Comparison of ENCODE assay signal across 9 cellular contexts in genomic region chr2:176110975-176111663, GRCh38. TPM values are rescaled to one million over a fixed set of nuclear protein-coding genes. Genes with fewer than 3 reads are reported as not detected.
DNase-seq lines count a peak whose midpoint lies in the region; ATAC-seq and TF ChIP-seq lines count a peak whose summit lies in the region.
"Had no signal": no experiment of that assay in that cellular context is flagged by ENCODE, and none has a peak within 500 bp of the region (broad histone marks: within the 10 kb centered on the region; RNA-seq: fewer than 3 reads in every experiment).

No MANE protein-coding gene starts in this region.

- no peak for TF ChIP-seq EP300 in esophagus muscularis mucosa (IDR thresholded peaks at IDR 0.05)

- RAD21 ChIA-PET in HCT116 (lab: Charles Lee; ENCODE audit: low non-redundant PET in 1 of 2, low total read pairs in 2 of 2, uncharacterized antibody in 2 of 2, unreplicated experiment in 2 of 2), result no interaction called here

- H3K9me2 ChIP-seq in HCT116 (ENCODE audit: insufficient read depth), result no peaks in the 10 kb centered on the region

- TF ChIP-seq CTCF in HCT116 (IDR thresholded peaks at IDR 0.05 in 2 of 3, conservative IDR thresholded peaks at IDR 0.05 in 1 of 3; ENCODE audit: borderline replicate concordance in 1 of 3, insufficient read depth in 1 of 3, low read depth in 2 of 3, low read length in 2 of 3) (peak; percentile 73 to 88 (median 86)), OCI-LY3 (IDR thresholded peaks at IDR 0.05; ENCODE audit: low read depth, low read length) (peak; percentile 56), esophagus muscularis mucosa (IDR thresholded peaks at IDR 0.05) (peak in 2 of 3 experiments; percentile 29 to 47), spleen (IDR thresholded peaks at IDR 0.05 in 8 of 11, conservative IDR thresholded peaks at IDR 0.05 in 3 of 11) (peak in 7 of 11 experiments; percentile 33 to 52 (median 40))

- ATAC-seq in HCT116 (peak; percentile 82), HG03378 (IDR thresholded peaks at IDR 0.05; ENCODE audit: unreplicated experiment) (no peak)

- H3K27me3 ChIP-seq in HCT116 (ENCODE audit: insufficient read depth, low read length) (no peaks in the 10 kb centered on the region), OCI-LY3 (ENCODE audit: low read depth, low read length) (no peaks in the 10 kb centered on the region), esophagus muscularis mucosa (peaks cover 5 to 99% (median 93%) of the 10 kb centered on the region in 4 donors), spleen (replicated peaks in 1 of 7) (peaks cover 20 to 100% (median 97%) of the 10 kb centered on the region in 7 donors)

- TF ChIP-seq POLR2A in HCT116 (IDR thresholded peaks at IDR 0.05; ENCODE audit: borderline replicate concordance, extremely low read depth, insufficient read depth, insufficient read length), result no peak
- TF ChIP-seq POLR2A in esophagus muscularis mucosa (IDR thresholded peaks at IDR 0.05; ENCODE audit: low read depth), result no peak
- no peak for TF ChIP-seq POLR2A in spleen (IDR thresholded peaks at IDR 0.05)

- peaks cover 0 to 18% of the 10 kb centered on the region in 2 experiments; a peak in 1 of 4 replicates for H3K4me1 ChIP-seq in HCT116 (ENCODE audit: control insufficient read depth in 1 of 2, insufficient read depth in 2 of 2, low read length in 2 of 2)
- H3K4me1 ChIP-seq in OCI-LY3 (ENCODE audit: low read length), result peaks cover 20% of the 10 kb centered on the region
- H3K4me1 ChIP-seq in esophagus muscularis mucosa, result peaks cover 16 to 44% (median 38%) of the 10 kb centered on the region in 4 donors
- peaks cover 10 to 43% (median 25%) of the 10 kb centered on the region in 6 donors for H3K4me1 ChIP-seq in spleen

- H3K27ac ChIP-seq in HCT116 (ENCODE audit: low read depth, low read length) (no peak overlapping the region), OCI-LY3 (ENCODE audit: low read length) (no peak overlapping the region), esophagus muscularis mucosa (replicated peaks in 1 of 4) (no peak overlapping the region), spleen (no peak overlapping the region), substantia nigra (ENCODE audit: low read depth, low read length, poor library complexity, severe bottlenecking) (no peak overlapping the region)

- intact Hi-C loops in HCT116 (cut with micrococcal nuclease), result no loop called here
- intact Hi-C loops in esophagus muscularis mucosa (cut with DNase I), result no loop called here
- intact Hi-C loops in spleen (cut with DNase I; ENCODE audit: low total_unique reads), result loop anchor here (10.0 kb wide), 1 partner anchor 704 kb away; no protein-coding TSS in a partner anchor

- H3K9me3 ChIP-seq in HCT116 (ENCODE audit: control insufficient read depth in 1 of 2, insufficient read depth in 1 of 2, low read depth in 1 of 2, low read length in 2 of 2), result no peaks in the 10 kb centered on the region
- no peaks in the 10 kb centered on the region for H3K9me3 ChIP-seq in OCI-LY3 (ENCODE audit: insufficient read depth, low read length)
- H3K9me3 ChIP-seq in esophagus muscularis mucosa, result no peaks in the 10 kb centered on the region
- H3K9me3 ChIP-seq in spleen, result peaks cover 0 to 5% (median 0%) of the 10 kb centered on the region in 8 donors

- 8% methylated on average over 20 of the region's 20 CpGs for WGBS in esophagus muscularis mucosa
- WGBS in spleen, 5 donors, result 7 to 10% (median 7%) methylated on average over 20 of the region's 20 CpGs

- H3K4me3 ChIP-seq in HCT116 (replicated peaks in 1 of 2; ENCODE audit: low read depth in 1 of 2, low read length in 2 of 2) (no peak overlapping the region), OCI-LY3 (ENCODE audit: low read length) (peak overlapping the region; percentile 61), esophagus muscularis mucosa (no peak overlapping the region), spleen (no peak overlapping the region)

- BruUV-seq in HCT116 (replicated peaks; lab: Mats Ljungman, UMichigan), result no TSS peak

- CTCF ChIA-PET in HCT116 (lab: Charles Lee), result interaction anchor here (0.6 to 2.2 kb wide), 9 partner anchors 9 to 543 kb away, joined by 3 to 11 read pairs (median 7); no protein-coding TSS in a partner anchor

- H3K4me2 ChIP-seq in HCT116 (ENCODE audit: low read length), result peak overlapping the region; percentile 37
- peak overlapping the region; percentile 59 for H3K4me2 ChIP-seq in OCI-LY3 (ENCODE audit: low read length)

- POLR2A ChIA-PET in HCT116 (lab: Charles Lee), result no interaction called here

- peak overlapping the region; percentile 88 for H2AFZ ChIP-seq in HCT116 (ENCODE audit: low read depth, low read length, poor library complexity, severe bottlenecking)
- H2AFZ ChIP-seq in OCI-LY3 (ENCODE audit: low read depth, low read length), result peak overlapping the region; percentile 34; the same call in 1 of the 2 replicates

- H3K36me3 ChIP-seq in HCT116 (ENCODE audit: control insufficient read depth in 1 of 2, insufficient read depth in 2 of 2, low read length in 2 of 2), result no peaks in the 10 kb centered on the region
- no peaks in the 10 kb centered on the region for H3K36me3 ChIP-seq in OCI-LY3 (replicated peaks; ENCODE audit: low read depth, low read length)
- no peaks in the 10 kb centered on the region for H3K36me3 ChIP-seq in esophagus muscularis mucosa
- no peaks in the 10 kb centered on the region for H3K36me3 ChIP-seq in spleen

- peak; percentile 60 for TF ChIP-seq RAD21 in HCT116 (IDR thresholded peaks at IDR 0.05; ENCODE audit: low read depth)

- H3K79me2 ChIP-seq in HCT116 (ENCODE audit: insufficient read depth, low read length), result no peaks in the 10 kb centered on the region
- H3K79me2 ChIP-seq in OCI-LY3 (ENCODE audit: low read length), result no peaks in the 10 kb centered on the region

- peak; percentile 30 for DNase-seq in CD1c-positive myeloid dendritic cell (ENCODE audit: extremely low spot score)
- DNase-seq in HCT116 (ENCODE audit: low read depth, low spot score), result no peak
- no peak for DNase-seq in esophagus muscularis mucosa (ENCODE audit: extremely low spot score)
- no peak for DNase-seq in spleen
- DNase-seq in substantia nigra (lab: John Stamatoyannopoulos, UW), result no peak
- no peak for DNase-seq in activated gamma-delta T cell (lab: John Stamatoyannopoulos, UW)

- no peaks in the 10 kb centered on the region for H4K20me1 ChIP-seq in HCT116 (ENCODE audit: insufficient read depth)
- no peaks in the 10 kb centered on the region for H4K20me1 ChIP-seq in OCI-LY3 (ENCODE audit: insufficient read depth, low read length)

- H3K9ac ChIP-seq in HCT116 (ENCODE audit: low read length) (no peak overlapping the region), OCI-LY3 (ENCODE audit: low read length) (no peak overlapping the region)

TF ChIP-seq in HCT116, 20 proteins besides CTCF, POLR2A, EP300 and RAD21:
- TF ChIP-seq MAX (IDR thresholded peaks at IDR 0.05), result 0 out of 2 replicates have a peak, but pooled peaks have one; percentile 25
- peak; percentile 55 for TF ChIP-seq YY1 (IDR thresholded peaks at IDR 0.05; ENCODE audit: extremely low read depth, insufficient replicate concordance, low read depth, low read length)
- no peak for TF ChIP-seq EZH2phosphoT487 (IDR thresholded peaks at IDR 0.05; ENCODE audit: borderline replicate concordance)
- no peak for TF ChIP-seq ELF1 (IDR thresholded peaks at IDR 0.05; ENCODE audit: borderline replicate concordance, low read depth)
- TF ChIP-seq ZFX (IDR thresholded peaks at IDR 0.05), result no peak
- no peak for TF ChIP-seq EGR1 (IDR thresholded peaks at IDR 0.05; ENCODE audit: low read depth)
- no peak for TF ChIP-seq FOSL1 (IDR thresholded peaks at IDR 0.05; ENCODE audit: low read depth)

RNA-seq across cellular contexts. Expression of gene HOXD11, which starts 4.0 kb away (rescaled TPM):
- total RNA-seq in HCT116 (2021; ENCODE audit: unreplicated experiment) (not detected), esophagus muscularis mucosa (not detected), spleen (not detected)
- not detected in 2 replicates for polyA plus RNA-seq in HCT116 (2012)
- polyA plus RNA-seq in spleen, result not detected
- total RNA-seq: temporal lobe had no signal

RNA-seq across cellular contexts. Expression of gene HOXD10, which starts 5.5 kb away (rescaled TPM):
- total RNA-seq in HCT116 (2021; ENCODE audit: unreplicated experiment) (not detected), esophagus muscularis mucosa (under 1 TPM in 2 of 4 donors, not detected in 2; 0.42 to 0.50 TPM), spleen (not detected)
- polyA plus RNA-seq in HCT116 (2012), result 0.09 TPM in 1 of 2 replicates, not detected in the other
- polyA plus RNA-seq in spleen, result under 1 TPM in 1 of 3 donors, not detected in 2; 0.06 TPM
- total RNA-seq: temporal lobe had no signal

RNA-seq across cellular contexts. Expression of gene HOXD9, which starts 11.4 kb away (rescaled TPM):
- total RNA-seq in HCT116 (2021; ENCODE audit: unreplicated experiment), result not detected
- polyA plus RNA-seq in HCT116 (2012), result 0.05 TPM in 2 replicates
- 1 to 10 TPM in 1 of 4 donors, under 1 TPM in 3; 0.83 to 2.2 (median 0.99) TPM for total RNA-seq in esophagus muscularis mucosa
- total RNA-seq in spleen, result 1 to 10 TPM; 1.1 to 4.0 (median 2.9) TPM
- polyA plus RNA-seq in spleen, result 1 to 10 TPM; 1.2 to 3.6 (median 1.5) TPM
- total RNA-seq: temporal lobe had no signal

RNA-seq across cellular contexts. Expression of gene HOXD12, which starts 11.5 kb away (rescaled TPM):
- 0.27 TPM for total RNA-seq in HCT116 (2021; ENCODE audit: unreplicated experiment)
- 0.05 TPM in 1 of 2 replicates, not detected in the other for polyA plus RNA-seq in HCT116 (2012)
- total RNA-seq in esophagus muscularis mucosa, result not detected
- total RNA-seq in spleen, result not detected
- not detected for polyA plus RNA-seq in spleen
- total RNA-seq: temporal lobe had no signal

RNA-seq across cellular contexts. Expression of gene HOXD8, which starts 18.4 kb away (rescaled TPM):
- total RNA-seq in HCT116 (2021; ENCODE audit: unreplicated experiment), result 6.0 TPM
- polyA plus RNA-seq in HCT116 (2012), result 2.3 and 3.0 TPM in 2 replicates
- 1 to 10 TPM; 3.7 to 4.8 (median 4.3) TPM for total RNA-seq in esophagus muscularis mucosa
- total RNA-seq in spleen, result 10 to 100 TPM; 10.5 to 27.0 (median 16.8) TPM
- polyA plus RNA-seq in spleen, result 10 to 100 TPM in 1 of 3 donors, 1 to 10 TPM in 2; 4.7 to 15.7 (median 6.0) TPM
